In the genomic region with DNA sequence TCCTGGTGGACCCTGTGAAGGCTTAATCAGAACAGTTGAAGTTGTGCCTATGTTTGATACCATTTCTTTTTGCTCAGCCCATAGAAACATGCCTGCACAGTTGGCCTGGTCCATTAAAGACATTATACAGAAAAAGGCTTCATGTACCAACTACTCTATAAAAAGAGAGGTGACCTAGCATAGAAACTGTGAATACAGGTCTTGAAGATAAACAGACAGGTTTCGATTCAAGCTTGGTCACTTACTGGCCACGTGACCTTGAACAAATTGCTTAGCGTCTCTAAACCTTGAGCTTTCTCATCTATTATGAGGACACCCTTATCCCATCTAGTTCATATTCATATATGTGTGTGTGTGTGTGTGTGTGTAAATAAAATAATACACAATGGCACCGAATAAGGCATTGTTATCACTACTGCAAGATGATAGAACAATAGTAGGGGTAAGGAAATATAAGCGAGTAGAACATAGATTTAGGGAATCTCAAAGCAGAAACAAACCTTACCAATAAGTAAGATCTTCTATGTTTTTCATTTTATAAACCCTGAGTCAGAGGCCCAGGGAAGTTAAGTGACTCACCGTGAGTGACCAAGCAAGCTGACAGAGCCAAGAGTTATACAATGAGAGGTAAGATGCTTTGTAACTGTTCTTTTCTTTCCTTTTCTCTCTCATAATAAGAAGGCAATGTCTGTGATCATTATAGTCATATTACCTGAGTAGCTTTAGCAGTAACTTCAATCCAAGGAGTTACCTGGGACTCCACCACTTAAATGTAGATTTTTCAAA, we compare ENCODE assay signal across 2 cellular contexts.
TF ChIP-seq lines count a peak whose summit lies in the region.

No MANE protein-coding gene starts in this region.

TF ChIP-seq in endothelial cell of umbilical vein, 7 proteins besides CTCF, POLR2A, EP300 and RAD21:
- TF ChIP-seq MYC (IDR thresholded peaks at IDR 0.05; ENCODE audit: low read depth, low read length) (no peak), GATA2 (IDR thresholded peaks at IDR 0.05; ENCODE audit: insufficient read depth, insufficient read length, low read depth, low read length) (no peak), JUN (IDR thresholded peaks at IDR 0.05; ENCODE audit: borderline replicate concordance, insufficient read depth, insufficient read length, low read depth) (no peak), MAX (IDR thresholded peaks at IDR 0.05; ENCODE audit: insufficient read depth, insufficient read length) (no peak), FOS (IDR thresholded peaks at IDR 0.05; ENCODE audit: borderline replicate concordance, insufficient read depth, low read length) (peak; percentile 39)

TF ChIP-seq in GM23338, 12 proteins besides CTCF, POLR2A, EP300 and RAD21:
- TF ChIP-seq JUNB (IDR thresholded peaks at IDR 0.05; ENCODE audit: unreplicated experiment): no peak
- TF ChIP-seq ZNF114 (CRISPR knock-in tag; IDR thresholded peaks at IDR 0.05): no peak
- no peak for TF ChIP-seq NANOG (IDR thresholded peaks at IDR 0.05; ENCODE audit: borderline replicate concordance)
- TF ChIP-seq CREB1 (CRISPR knock-in tag; IDR thresholded peaks at IDR 0.05; ENCODE audit: low read depth): no peak
- TF ChIP-seq EZH2phosphoT487 (IDR thresholded peaks at IDR 0.05; ENCODE audit: unreplicated experiment): no peak
- no peak for TF ChIP-seq EZH2 (IDR thresholded peaks at IDR 0.05; ENCODE audit: low read depth, unreplicated experiment)
- no peak for TF ChIP-seq ZNF331 (CRISPR knock-in tag; IDR thresholded peaks at IDR 0.05; ENCODE audit: low read depth)
- TF ChIP-seq ETS1 (IDR thresholded peaks at IDR 0.05): no peak
- no peak for TF ChIP-seq STAT1 (IDR thresholded peaks at IDR 0.05; ENCODE audit: unreplicated experiment)
- TF ChIP-seq, protein P1, sequence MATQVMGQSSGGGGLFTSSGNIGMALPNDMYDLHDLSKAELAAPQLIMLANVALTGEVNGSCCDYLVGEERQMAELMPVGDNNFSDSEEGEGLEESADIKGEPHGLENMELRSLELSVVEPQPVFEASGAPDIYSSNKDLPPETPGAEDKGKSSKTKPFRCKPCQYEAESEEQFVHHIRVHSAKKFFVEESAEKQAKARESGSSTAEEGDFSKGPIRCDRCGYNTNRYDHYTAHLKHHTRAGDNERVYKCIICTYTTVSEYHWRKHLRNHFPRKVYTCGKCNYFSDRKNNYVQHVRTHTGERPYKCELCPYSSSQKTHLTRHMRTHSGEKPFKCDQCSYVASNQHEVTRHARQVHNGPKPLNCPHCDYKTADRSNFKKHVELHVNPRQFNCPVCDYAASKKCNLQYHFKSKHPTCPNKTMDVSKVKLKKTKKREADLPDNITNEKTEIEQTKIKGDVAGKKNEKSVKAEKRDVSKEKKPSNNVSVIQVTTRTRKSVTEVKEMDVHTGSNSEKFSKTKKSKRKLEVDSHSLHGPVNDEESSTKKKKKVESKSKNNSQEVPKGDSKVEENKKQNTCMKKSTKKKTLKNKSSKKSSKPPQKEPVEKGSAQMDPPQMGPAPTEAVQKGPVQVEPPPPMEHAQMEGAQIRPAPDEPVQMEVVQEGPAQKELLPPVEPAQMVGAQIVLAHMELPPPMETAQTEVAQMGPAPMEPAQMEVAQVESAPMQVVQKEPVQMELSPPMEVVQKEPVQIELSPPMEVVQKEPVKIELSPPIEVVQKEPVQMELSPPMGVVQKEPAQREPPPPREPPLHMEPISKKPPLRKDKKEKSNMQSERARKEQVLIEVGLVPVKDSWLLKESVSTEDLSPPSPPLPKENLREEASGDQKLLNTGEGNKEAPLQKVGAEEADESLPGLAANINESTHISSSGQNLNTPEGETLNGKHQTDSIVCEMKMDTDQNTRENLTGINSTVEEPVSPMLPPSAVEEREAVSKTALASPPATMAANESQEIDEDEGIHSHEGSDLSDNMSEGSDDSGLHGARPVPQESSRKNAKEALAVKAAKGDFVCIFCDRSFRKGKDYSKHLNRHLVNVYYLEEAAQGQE (IDR thresholded peaks at IDR 0.05; ENCODE audit: unreplicated experiment): no peak
- no peak for TF ChIP-seq POLR2AphosphoS5 (IDR thresholded peaks at IDR 0.05; ENCODE audit: low read depth)
- TF ChIP-seq, protein P2, sequence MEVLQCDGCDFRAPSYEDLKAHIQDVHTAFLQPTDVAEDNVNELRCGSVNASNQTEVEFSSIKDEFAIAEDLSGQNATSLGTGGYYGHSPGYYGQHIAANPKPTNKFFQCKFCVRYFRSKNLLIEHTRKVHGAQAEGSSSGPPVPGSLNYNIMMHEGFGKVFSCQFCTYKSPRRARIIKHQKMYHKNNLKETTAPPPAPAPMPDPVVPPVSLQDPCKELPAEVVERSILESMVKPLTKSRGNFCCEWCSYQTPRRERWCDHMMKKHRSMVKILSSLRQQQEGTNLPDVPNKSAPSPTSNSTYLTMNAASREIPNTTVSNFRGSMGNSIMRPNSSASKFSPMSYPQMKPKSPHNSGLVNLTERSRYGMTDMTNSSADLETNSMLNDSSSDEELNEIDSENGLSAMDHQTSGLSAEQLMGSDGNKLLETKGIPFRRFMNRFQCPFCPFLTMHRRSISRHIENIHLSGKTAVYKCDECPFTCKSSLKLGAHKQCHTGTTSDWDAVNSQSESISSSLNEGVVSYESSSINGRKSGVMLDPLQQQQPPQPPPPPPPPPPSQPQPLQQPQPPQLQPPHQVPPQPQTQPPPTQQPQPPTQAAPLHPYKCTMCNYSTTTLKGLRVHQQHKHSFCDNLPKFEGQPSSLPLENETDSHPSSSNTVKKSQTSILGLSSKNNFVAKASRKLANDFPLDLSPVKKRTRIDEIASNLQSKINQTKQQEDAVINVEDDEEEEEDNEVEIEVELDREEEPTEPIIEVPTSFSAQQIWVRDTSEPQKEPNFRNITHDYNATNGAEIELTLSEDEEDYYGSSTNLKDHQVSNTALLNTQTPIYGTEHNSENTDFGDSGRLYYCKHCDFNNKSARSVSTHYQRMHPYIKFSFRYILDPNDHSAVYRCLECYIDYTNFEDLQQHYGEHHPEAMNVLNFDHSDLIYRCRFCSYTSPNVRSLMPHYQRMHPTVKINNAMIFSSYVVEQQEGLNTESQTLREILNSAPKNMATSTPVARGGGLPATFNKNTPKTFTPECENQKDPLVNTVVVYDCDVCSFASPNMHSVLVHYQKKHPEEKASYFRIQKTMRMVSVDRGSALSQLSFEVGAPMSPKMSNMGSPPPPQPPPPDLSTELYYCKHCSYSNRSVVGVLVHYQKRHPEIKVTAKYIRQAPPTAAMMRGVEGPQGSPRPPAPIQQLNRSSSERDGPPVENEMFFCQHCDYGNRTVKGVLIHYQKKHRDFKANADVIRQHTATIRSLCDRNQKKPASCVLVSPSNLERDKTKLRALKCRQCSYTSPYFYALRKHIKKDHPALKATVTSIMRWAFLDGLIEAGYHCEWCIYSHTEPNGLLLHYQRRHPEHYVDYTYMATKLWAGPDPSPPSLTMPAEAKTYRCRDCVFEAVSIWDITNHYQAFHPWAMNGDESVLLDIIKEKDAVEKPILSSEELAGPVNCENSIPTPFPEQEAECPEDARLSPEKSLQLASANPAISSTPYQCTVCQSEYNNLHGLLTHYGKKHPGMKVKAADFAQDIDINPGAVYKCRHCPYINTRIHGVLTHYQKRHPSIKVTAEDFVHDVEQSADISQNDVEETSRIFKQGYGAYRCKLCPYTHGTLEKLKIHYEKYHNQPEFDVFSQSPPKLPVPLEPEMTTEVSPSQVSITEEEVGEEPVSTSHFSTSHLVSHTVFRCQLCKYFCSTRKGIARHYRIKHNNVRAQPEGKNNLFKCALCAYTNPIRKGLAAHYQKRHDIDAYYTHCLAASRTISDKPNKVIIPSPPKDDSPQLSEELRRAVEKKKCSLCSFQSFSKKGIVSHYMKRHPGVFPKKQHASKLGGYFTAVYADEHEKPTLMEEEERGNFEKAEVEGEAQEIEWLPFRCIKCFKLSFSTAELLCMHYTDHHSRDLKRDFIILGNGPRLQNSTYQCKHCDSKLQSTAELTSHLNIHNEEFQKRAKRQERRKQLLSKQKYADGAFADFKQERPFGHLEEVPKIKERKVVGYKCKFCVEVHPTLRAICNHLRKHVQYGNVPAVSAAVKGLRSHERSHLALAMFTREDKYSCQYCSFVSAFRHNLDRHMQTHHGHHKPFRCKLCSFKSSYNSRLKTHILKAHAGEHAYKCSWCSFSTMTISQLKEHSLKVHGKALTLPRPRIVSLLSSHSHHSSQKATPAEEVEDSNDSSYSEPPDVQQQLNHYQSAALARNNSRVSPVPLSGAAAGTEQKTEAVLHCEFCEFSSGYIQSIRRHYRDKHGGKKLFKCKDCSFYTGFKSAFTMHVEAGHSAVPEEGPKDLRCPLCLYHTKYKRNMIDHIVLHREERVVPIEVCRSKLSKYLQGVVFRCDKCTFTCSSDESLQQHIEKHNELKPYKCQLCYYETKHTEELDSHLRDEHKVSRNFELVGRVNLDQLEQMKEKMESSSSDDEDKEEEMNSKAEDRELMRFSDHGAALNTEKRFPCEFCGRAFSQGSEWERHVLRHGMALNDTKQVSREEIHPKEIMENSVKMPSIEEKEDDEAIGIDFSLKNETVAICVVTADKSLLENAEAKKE (CRISPR knock-in tag; IDR thresholded peaks at IDR 0.05): no peak
TF ChIP-seq in GM23338: peak in this region for 0.
